10 cellular contexts compared by ENCODE assay signal in the genomic region with DNA sequence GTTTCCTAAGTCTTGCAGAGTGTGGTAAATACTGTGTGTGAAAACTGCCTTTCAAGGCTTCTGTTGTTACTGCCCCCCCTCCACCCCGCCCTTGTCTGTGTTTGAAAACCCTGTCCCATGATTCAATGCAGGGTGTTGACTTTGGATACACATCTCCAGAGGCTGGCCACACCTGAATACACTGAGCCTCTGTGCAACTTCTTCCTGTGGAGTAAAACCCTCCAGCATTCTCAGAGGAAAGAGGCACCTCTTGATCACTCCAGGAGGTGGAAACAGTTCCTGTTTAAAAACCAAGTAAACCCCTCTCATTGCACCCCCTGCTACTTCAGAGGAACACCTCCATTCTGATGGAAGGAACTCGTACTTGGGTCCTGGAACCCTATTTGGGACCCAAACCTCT.
DNase-seq lines count a peak whose midpoint lies in the region; ATAC-seq lines count a peak whose summit lies in the region.
"Had no signal": no experiment of that assay in that cellular context is flagged by ENCODE, and none has a peak within 500 bp of the region (broad histone marks: within the 10 kb centered on the region; RNA-seq: fewer than 3 reads in every experiment).

No MANE protein-coding gene starts in this region.

- no peaks in the 10 kb centered on the region for H3K36me3 ChIP-seq in mucosa of stomach (ENCODE audit: control insufficient read depth, insufficient read depth, low read length)

- no peak overlapping the region for H3K4me3 ChIP-seq in mucosa of stomach (ENCODE audit: low read length)

- H3K27me3 ChIP-seq in mucosa of stomach (ENCODE audit: control insufficient read depth, insufficient read depth, low read length): no peaks in the 10 kb centered on the region

- DNase-seq in ELF-1 (ENCODE audit: low read depth, low spot score): peak; percentile 62
- peak; percentile 30 for DNase-seq in NCI-H2227 treated with DMSO at 0.1 percent for 48 hours (lab: John Stamatoyannopoulos, UW)
- DNase-seq in brain pericyte (ENCODE audit: low read depth, low spot score): peak; percentile 88
- DNase-seq in 8988T: no peak
- no peak for DNase-seq in activated T-cell treated with anti-CD3 and anti-CD28 coated beads, Interleukin-2, amount 50 U/mL, for 1 hour
- DNase-seq: NCI-H2107 had no signal

- H3K9me3 ChIP-seq in mucosa of stomach (ENCODE audit: control insufficient read depth, low read length): no peaks in the 10 kb centered on the region

- peaks cover 28% of the 10 kb centered on the region for H3K4me1 ChIP-seq in mucosa of stomach (ENCODE audit: control insufficient read depth, insufficient read depth, low read length)
- H3K4me1 ChIP-seq: parathyroid adenoma had no signal

- ATAC-seq in GM18868 (IDR thresholded peaks at IDR 0.05; ENCODE audit: unreplicated experiment) (no peak), HG03342 (IDR thresholded peaks at IDR 0.05; ENCODE audit: unreplicated experiment) (no peak)

- H3K9ac ChIP-seq in mucosa of stomach (ENCODE audit: low read length): peak overlapping the region; percentile 40
- H3K9ac ChIP-seq: parathyroid adenoma had no signal

Comparison
In these comparisons a context has a peak if more than half of its experiments do, and no peak if none do; other contexts are left out.
1. DNase-seq: peak in ELF-1 (single experiment), NCI-H2227 treated with DMSO at 0.1 percent for 48 hours (single experiment) and brain pericyte (single experiment); none in 8988T (single experiment) and activated T-cell treated with anti-CD3 and anti-CD28 coated beads, Interleukin-2, amount 50 U/mL, for 1 hour (single experiment).